In the genomic region with DNA sequence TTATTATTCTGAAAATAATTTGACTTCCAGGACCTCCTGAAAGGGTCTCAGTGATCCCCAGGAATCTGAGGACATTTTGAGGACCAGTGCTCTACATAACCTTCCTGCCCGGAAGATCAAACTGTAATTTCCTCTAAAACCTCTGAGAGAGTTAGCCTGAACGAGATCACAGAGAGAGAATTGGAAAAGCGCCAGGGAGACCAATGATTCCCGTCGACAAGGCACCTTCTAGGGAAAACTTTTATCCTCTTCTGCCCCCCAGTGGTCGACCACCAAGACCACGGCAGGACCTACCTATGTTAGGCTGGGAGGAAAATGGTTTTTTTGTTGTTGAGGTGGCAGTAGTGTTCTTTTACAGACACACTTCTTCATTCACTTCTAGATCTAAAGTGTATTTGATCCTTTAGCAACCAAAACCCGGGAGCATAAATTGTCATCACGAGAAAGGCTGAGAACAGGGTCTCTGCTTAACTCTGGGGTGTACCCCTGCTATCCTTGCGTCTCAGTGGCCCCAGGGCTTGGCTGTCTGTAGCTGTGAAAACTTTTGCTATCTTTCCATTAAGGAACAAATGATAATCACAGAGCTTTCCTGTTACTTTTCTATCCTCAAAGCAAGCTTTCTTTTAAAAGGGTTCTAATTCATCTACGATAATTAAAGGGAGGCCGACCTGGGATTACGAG, we compare ENCODE assay signal across 1 cellular context.
TF ChIP-seq lines count a peak whose summit lies in the region.

No MANE protein-coding gene starts in this region.

TF ChIP-seq in IMR-90, 13 proteins besides CTCF, POLR2A, EP300 and RAD21 (continued from another document):
- TF ChIP-seq USF2 (IDR thresholded peaks at IDR 0.05; ENCODE audit: low read depth, low read length) = no peak
- no peak for TF ChIP-seq CEBPB (IDR thresholded peaks at IDR 0.05; ENCODE audit: low read depth, low read length)
